37 cellular contexts compared by ENCODE assay signal in genomic region chr3:139659511-139659910, GRCh38. TPM values are rescaled to one million over a fixed set of nuclear protein-coding genes. Genes with fewer than 3 reads are reported as not detected.
DNase-seq lines count a peak whose midpoint lies in the region; ATAC-seq, FAIRE-seq and TF ChIP-seq lines count a peak whose summit lies in the region.
"Had no signal": no experiment of that assay in that cellular context is flagged by ENCODE, and none has a peak within 500 bp of the region (broad histone marks: within the 10 kb centered on the region; RNA-seq: fewer than 3 reads in every experiment).

No MANE protein-coding gene starts in this region.

- H3K4me3 Mint-ChIP-seq in Caco-2 (ENCODE audit: unreplicated experiment) (peak overlapping the region; percentile 37), endodermal cell (no peak overlapping the region)
- H3K4me3 Mint-ChIP-seq: B cell; CD14-positive monocyte; CD4-positive, alpha-beta memory T cell; CD4-positive, alpha-beta T cell; CD4-positive, CD25-positive, alpha-beta regulatory T cell; CD8-positive, alpha-beta memory T cell; CD8-positive, alpha-beta T cell had no signal

- POLR2A ChIA-PET in Caco-2 (lab: Charles Lee) = no interaction called here

- intact Hi-C loops in Caco-2 (cut with micrococcal nuclease; ENCODE audit: unreplicated experiment) = loop anchor here (1.0 to 10.0 kb wide), 3 partner anchors 19 to 395 kb away; partner anchors contain the start of gene CLSTN2

- no peaks in the 10 kb centered on the region for H3K9me2 ChIP-seq in hepatocyte (replicated peaks; ENCODE audit: insufficient read depth)

- peaks cover 2% of the 10 kb centered on the region; the same call in 1 of the 2 replicates for H3K36me3 ChIP-seq in Caco-2 (ENCODE audit: control insufficient read depth, insufficient read depth, low read length)
- no peaks in the 10 kb centered on the region for H3K36me3 ChIP-seq in endodermal cell (ENCODE audit: control insufficient read depth, insufficient read depth, low read length)
- H3K36me3 ChIP-seq in hepatocyte (replicated peaks; ENCODE audit: insufficient read depth, low read depth) = no peaks in the 10 kb centered on the region
- H3K36me3 ChIP-seq: BE2C; BLaER1; BLaER1 treated with 17β-estradiol and CSF1 and Interleukin-3, amounts not matched to agents 10 nM and 100 nM had no signal

- CTCF ChIA-PET in Caco-2 (lab: Charles Lee) = no interaction called here

- no peaks in the 10 kb centered on the region for H3K27me3 ChIP-seq in Caco-2 (replicated peaks; ENCODE audit: control insufficient read depth, insufficient read depth, low read length)
- H3K27me3 ChIP-seq in endodermal cell (ENCODE audit: control insufficient read depth, insufficient read depth, low read length, poor library complexity, severe bottlenecking) = no peaks in the 10 kb centered on the region
- no peaks in the 10 kb centered on the region for H3K27me3 ChIP-seq in hepatocyte
- H3K27me3 ChIP-seq: BE2C; BLaER1; BLaER1 treated with 17β-estradiol and CSF1 and Interleukin-3, amounts not matched to agents 10 nM and 100 nM had no signal

- no peak for FAIRE-seq in D721Med (lab: Jason Lieb, UNC)
- no peak for FAIRE-seq in H54 (lab: Jason Lieb, UNC)
- FAIRE-seq: A204.1, A549 had no signal

- ATAC-seq in HG02571 (IDR thresholded peaks at IDR 0.05; ENCODE audit: unreplicated experiment) = no peak
- ATAC-seq: A549; CD8-positive, alpha-beta T cell had no signal

- no peak for TF ChIP-seq CTCF in Caco-2 (IDR thresholded peaks at IDR 0.05; ENCODE audit: insufficient read depth in 1 of 2, low read depth in 1 of 2, low read length in 1 of 2, severe bottlenecking in 1 of 2, unreplicated experiment in 1 of 2)
- no peak for TF ChIP-seq CTCF in endodermal cell (conservative IDR thresholded peaks at IDR 0.05)
- TF ChIP-seq CTCF in hepatocyte (IDR thresholded peaks at IDR 0.05; ENCODE audit: poor library complexity) = no peak
- no peak for TF ChIP-seq CTCF in D721Med (IDR thresholded peaks at IDR 0.05; ENCODE audit: insufficient read depth, missing control alignments)

- TF ChIP-seq POLR2A in H54 (IDR thresholded peaks at IDR 0.05; ENCODE audit: low read depth, low read length) = no peak

- H4K20me1 ChIP-seq in hepatocyte (ENCODE audit: insufficient read depth, poor library complexity, severe bottlenecking) = no peaks in the 10 kb centered on the region
- H4K20me1 ChIP-seq: BLaER1; BLaER1 treated with 17β-estradiol and CSF1 and Interleukin-3, amounts not matched to agents 10 nM and 100 nM had no signal

- H2AFZ ChIP-seq in hepatocyte = no peak overlapping the region

- H3K36me3 Mint-ChIP-seq in Caco-2 (ENCODE audit: insufficient read depth, unreplicated experiment) (peaks cover 69% of the 10 kb centered on the region), endodermal cell (ENCODE audit: low read depth) (no peaks in the 10 kb centered on the region)
- H3K36me3 Mint-ChIP-seq: CD4-positive, alpha-beta memory T cell; CD4-positive, CD25-positive, alpha-beta regulatory T cell; CD8-positive, alpha-beta T cell had no signal

- no peaks in the 10 kb centered on the region for H3K79me2 ChIP-seq in hepatocyte

- H3K4me3 ChIP-seq in Caco-2 (ENCODE audit: low read depth, low read length) (no peak overlapping the region), endodermal cell (ENCODE audit: low read length) (no peak overlapping the region), hepatocyte (no peak overlapping the region)
- H3K4me3 ChIP-seq: A549; BLaER1; BLaER1 treated with 17β-estradiol and CSF1 and Interleukin-3, amounts not matched to agents 10 nM and 100 nM had no signal

- no TSS peak for BruUV-seq in Caco-2 (replicated peaks; lab: Mats Ljungman, UMichigan)

- no peak overlapping the region for H3K9ac ChIP-seq in endodermal cell (ENCODE audit: extremely low read depth, low read length, poor library complexity, severe bottlenecking)
- H3K9ac ChIP-seq: BLaER1; BLaER1 treated with 17β-estradiol and CSF1 and Interleukin-3, amounts not matched to agents 10 nM and 100 nM had no signal

- WGBS in endodermal cell (ENCODE audit: insufficient coverage in 1 of 2, insufficient read length in 1 of 2), 2 experiments = 85 to 89% methylated on average over 4 of the region's 4 CpGs
- WGBS in hepatocyte (ENCODE audit: low lambda C conversion rate, missing lambda C conversion rate) = 73% methylated on average over 4 of the region's 4 CpGs

- H3K27ac Mint-ChIP-seq in Caco-2 (ENCODE audit: unreplicated experiment) (peak overlapping the region; percentile 68), endodermal cell (no peak overlapping the region)
- H3K27ac Mint-ChIP-seq: B cell; CD14-positive monocyte; CD4-positive, alpha-beta memory T cell; CD4-positive, alpha-beta T cell; CD4-positive, CD25-positive, alpha-beta regulatory T cell; CD8-positive, alpha-beta memory T cell; CD8-positive, alpha-beta T cell had no signal

- no peaks in the 10 kb centered on the region for H3K9me3 ChIP-seq in Caco-2
- no peaks in the 10 kb centered on the region for H3K9me3 ChIP-seq in endodermal cell (ENCODE audit: control insufficient read depth, low read length)
- no peaks in the 10 kb centered on the region for H3K9me3 ChIP-seq in hepatocyte (ENCODE audit: low read depth)
- H3K9me3 ChIP-seq: A549; BE2C; BLaER1; BLaER1 treated with 17β-estradiol and CSF1 and Interleukin-3, amounts not matched to agents 10 nM and 100 nM had no signal

- peaks cover 68% of the 10 kb centered on the region for H3K4me1 ChIP-seq in Caco-2
- H3K4me1 ChIP-seq in endodermal cell (ENCODE audit: control insufficient read depth, insufficient read depth, low read length) = no peaks in the 10 kb centered on the region
- H3K4me1 ChIP-seq in hepatocyte (ENCODE audit: insufficient read depth) = peaks cover 19% of the 10 kb centered on the region
- H3K4me1 ChIP-seq: A549, BE2C, BLaER1 had no signal

- H3K9me3 Mint-ChIP-seq in Caco-2 (ENCODE audit: unreplicated experiment) (peaks cover 10% of the 10 kb centered on the region), endodermal cell (no peaks in the 10 kb centered on the region)
- H3K9me3 Mint-ChIP-seq: CD14-positive monocyte; CD4-positive, alpha-beta memory T cell; CD4-positive, alpha-beta T cell; CD8-positive, alpha-beta memory T cell; CD8-positive, alpha-beta T cell had no signal

- DNase-seq in Caco-2 (peak; percentile 81 to 86), endodermal cell (peak; percentile 4), hepatocyte (ENCODE audit: low spot score) (no peak), islet precursor cell (peak; percentile 19), D721Med (ENCODE audit: insufficient read length, low spot score) (no peak), H4 (ENCODE audit: low spot score) (no peak), H54 (ENCODE audit: insufficient read length, low spot score) (no peak)
- DNase-seq: 8988T; ACHN; AML-193; BE2C; C1 segment of cervical spinal cord; Calu3; CD4-positive, alpha-beta memory T cell; CD4-positive, alpha-beta T cell; CD4-positive, CD25-positive, alpha-beta regulatory T cell; CD8-positive, alpha-beta memory T cell; CD8-positive, alpha-beta T cell; COR-L47; DMS 273 treated with DMSO at 0.1 percent for 48 hours; DMS153; DMS53; DMS79; DMS79 treated with DMSO at 0.1 percent for 48 hours; DND-41; EL had no signal

- H3K27me3 Mint-ChIP-seq in Caco-2 (ENCODE audit: insufficient read depth, unreplicated experiment) (no peaks in the 10 kb centered on the region), endodermal cell (ENCODE audit: insufficient read depth) (no peaks in the 10 kb centered on the region)
- H3K27me3 Mint-ChIP-seq: B cell; CD4-positive, alpha-beta memory T cell; CD4-positive, alpha-beta T cell; CD4-positive, CD25-positive, alpha-beta regulatory T cell; CD8-positive, alpha-beta memory T cell had no signal

- H3K4me1 Mint-ChIP-seq in Caco-2 (ENCODE audit: low read depth, unreplicated experiment) (peaks cover 17% of the 10 kb centered on the region), endodermal cell (peaks cover 3% of the 10 kb centered on the region)
- H3K4me1 Mint-ChIP-seq: B cell; CD4-positive, alpha-beta memory T cell; CD4-positive, CD25-positive, alpha-beta regulatory T cell; CD8-positive, alpha-beta memory T cell had no signal

- no peak overlapping the region for H3K27ac ChIP-seq in endodermal cell (ENCODE audit: low read depth, low read length)
- peak overlapping the region; percentile 31 for H3K27ac ChIP-seq in hepatocyte
- H3K27ac ChIP-seq: 22Rv1; A549; BLaER1; BLaER1 treated with 17β-estradiol and CSF1 and Interleukin-3, amounts not matched to agents 10 nM and 100 nM; C4-2B had no signal

- H3K4me2 ChIP-seq in hepatocyte = no peak overlapping the region
- H3K4me2 ChIP-seq: A549; BLaER1; BLaER1 treated with 17β-estradiol and CSF1 and Interleukin-3, amounts not matched to agents 10 nM and 100 nM had no signal

RNA-seq across cellular contexts. Expression of gene NMNAT3, which starts 18.3 kb away (rescaled TPM):
- total RNA-seq in Caco-2 (2022) (17.5 and 17.6 TPM in 2 replicates), endodermal cell (1 to 10 TPM; 1.2 to 1.6 TPM), hepatocyte (8.3 and 12.3 TPM in 2 replicates)
- polyA plus RNA-seq in endodermal cell (2013, experiment 1 of 2) = 2.9 TPM
- 2.3 TPM for polyA plus RNA-seq in endodermal cell (2013, experiment 2 of 2)
- 4.7 and 7.2 TPM in 2 replicates for polyA plus RNA-seq in hepatocyte
- total RNA-seq in H4 (2014; rRNA removed; shearing (Covaris generic)) = not detected in 2 replicates
- total RNA-seq: A172, G401 had no signal

Comparison
In these comparisons a context has a peak if more than half of its experiments do, and no peak if none do; other contexts are left out.
1. DNase-seq: peak in Caco-2 (2 of 2), endodermal cell (single experiment) and islet precursor cell (single experiment); none in hepatocyte (single experiment), D721Med (single experiment), H4 (single experiment) and H54 (single experiment).